11 cellular contexts compared by ENCODE assay signal in the genomic region with DNA sequence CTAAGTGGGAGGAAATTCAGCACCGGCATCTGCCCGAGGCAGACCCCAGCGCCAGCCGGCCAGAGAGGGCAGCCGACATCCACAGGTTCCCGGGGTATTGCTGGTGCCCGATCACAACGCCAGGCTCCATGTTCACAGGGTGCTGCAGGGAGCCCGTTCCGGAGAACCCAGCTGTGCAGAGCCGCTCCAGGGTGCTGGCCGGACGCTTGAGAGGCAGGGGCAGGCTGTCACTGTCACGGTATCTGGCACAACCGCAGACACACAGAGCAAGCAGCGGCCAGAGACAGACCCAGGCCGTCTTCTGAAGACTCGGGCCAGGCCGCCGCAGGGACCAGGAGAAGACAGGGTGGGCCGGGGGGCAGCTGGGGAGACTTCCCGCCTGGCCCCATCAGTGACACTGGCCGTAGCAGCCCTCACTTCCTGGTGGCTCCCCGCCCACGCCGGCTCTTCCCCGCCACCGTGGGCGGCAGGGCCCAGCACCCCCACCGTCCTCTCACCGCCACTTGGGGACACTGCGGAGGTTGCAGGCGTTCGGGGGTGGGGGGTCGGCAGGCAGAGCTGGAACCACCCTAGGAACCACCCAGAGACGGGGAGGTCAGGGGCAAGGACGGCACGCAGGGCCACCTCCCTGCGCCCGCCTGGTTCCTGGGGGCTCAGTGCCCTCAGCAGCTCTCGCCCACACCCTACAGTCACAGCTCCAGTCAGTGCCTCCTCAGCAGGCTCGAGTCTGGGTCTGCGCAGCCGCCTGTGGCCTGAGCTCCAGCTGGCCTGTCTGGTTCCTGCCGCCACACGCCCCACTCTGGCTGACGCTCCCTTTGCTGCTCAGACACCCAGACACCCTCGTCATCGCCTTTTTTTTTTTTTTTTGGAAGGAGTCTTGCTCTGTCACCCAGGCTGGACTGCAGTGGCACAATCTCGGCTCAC. TPM values are rescaled to one million over a fixed set of nuclear protein-coding genes. Genes with fewer than 3 reads are reported as not detected.
DNase-seq lines count a peak whose midpoint lies in the region; ATAC-seq and TF ChIP-seq lines count a peak whose summit lies in the region.
"Had no signal": no experiment of that assay in that cellular context is flagged by ENCODE, and none has a peak within 500 bp of the region (broad histone marks: within the 10 kb centered on the region; RNA-seq: fewer than 3 reads in every experiment).

No MANE protein-coding gene starts in this region.

- no peak overlapping the region for H2AFZ ChIP-seq in GM23248

- ATAC-seq in psoas muscle: peak; percentile 18 to 54 (median 30)

- in situ Hi-C loops in GM23248 (cut with MboI): no loop called here

- H3K4me3 ChIP-seq in GM23248: peak overlapping the region; percentile 66
- H3K4me3 ChIP-seq in esophagus (ENCODE audit: low read depth in 1 of 2, low read length in 2 of 2): peak overlapping the region; percentile 24 to 28
- peak overlapping the region; percentile 41 for H3K4me3 ChIP-seq in psoas muscle
- no peak overlapping the region for H3K4me3 ChIP-seq in ascending aorta

- DNase-seq in GM23248 (peak; percentile 98), psoas muscle (peak; percentile 69 to 77), DMS153 treated with DMSO at 0.1 percent for 48 hours (lab: John Stamatoyannopoulos, UW; ENCODE audit: unreplicated experiment) (no peak), retina (no peak), RKO (ENCODE audit: low spot score) (no peak), ascending aorta (ENCODE audit: low spot score in 2 of 2) (no peak)
- DNase-seq in activated CD4-positive, alpha-beta T cell treated with anti-CD3 and anti-CD28 coated beads, Interleukin-2, amount 50 U/mL, for 1 hour: peak; percentile 63
- DNase-seq: stimulated activated CD4-positive, alpha-beta T cell treated with anti-CD3 and anti-CD28 coated beads, Interleukin-2, amount 100 ng/mL, for 48 hours had no signal

- H3K4me1 ChIP-seq in GM23248 (ENCODE audit: insufficient read depth) (peaks cover 25% of the 10 kb centered on the region), esophagus (ENCODE audit: control insufficient read depth in 2 of 2, insufficient read depth in 2 of 2, low read length in 1 of 2) (peaks cover 25 to 49% of the 10 kb centered on the region in 2 donors), psoas muscle (peaks cover 56% of the 10 kb centered on the region), ascending aorta (peaks cover 16 to 29% of the 10 kb centered on the region in 2 donors)

- H3K9me3 ChIP-seq in GM23248 (ENCODE audit: low read depth): no peaks in the 10 kb centered on the region
- no peaks in the 10 kb centered on the region for H3K9me3 ChIP-seq in esophagus (ENCODE audit: control insufficient read depth in 2 of 2, insufficient read depth in 1 of 2, low read depth in 1 of 2, low read length in 1 of 2)
- H3K9me3 ChIP-seq in psoas muscle: no peaks in the 10 kb centered on the region
- no peaks in the 10 kb centered on the region for H3K9me3 ChIP-seq in ascending aorta

- intact Hi-C loops in psoas muscle (cut with DNase I) (no loop called here), ascending aorta (cut with DNase I) (no loop called here)

- TF ChIP-seq CTCF in psoas muscle (IDR thresholded peaks at IDR 0.05) (no peak), ascending aorta (IDR thresholded peaks at IDR 0.05) (no peak)

- peak overlapping the region; percentile 91 for H3K27ac ChIP-seq in GM23248
- H3K27ac ChIP-seq in esophagus (ENCODE audit: low read depth in 2 of 2, low read length in 1 of 2): peak overlapping the region; percentile 85 to 97
- peak overlapping the region; percentile 91 for H3K27ac ChIP-seq in psoas muscle
- H3K27ac ChIP-seq in ascending aorta: peak overlapping the region in 1 of 2 donors; percentile 12

- no peaks in the 10 kb centered on the region for H3K9me2 ChIP-seq in GM23248 (ENCODE audit: insufficient read depth)

- H3K27me3 ChIP-seq in GM23248 (replicated peaks; ENCODE audit: insufficient read depth) (no peaks in the 10 kb centered on the region), esophagus (ENCODE audit: control insufficient read depth in 1 of 2, insufficient read depth in 2 of 2, low read length in 2 of 2) (no peaks in the 10 kb centered on the region), psoas muscle (ENCODE audit: insufficient read depth in 3 of 3, low read length in 2 of 3) (no peaks in the 10 kb centered on the region), ascending aorta (no peaks in the 10 kb centered on the region)

- no peaks in the 10 kb centered on the region for H4K20me1 ChIP-seq in GM23248 (ENCODE audit: insufficient read depth)

- H3K36me3 ChIP-seq in GM23248 (ENCODE audit: low read depth) (no peaks in the 10 kb centered on the region), esophagus (ENCODE audit: control insufficient read depth in 2 of 2, insufficient read depth in 2 of 2, low read length in 1 of 2) (peaks cover 0 to 11% of the 10 kb centered on the region in 2 donors), psoas muscle (ENCODE audit: insufficient read depth in 1 of 2, low read depth in 1 of 2) (no peaks in the 10 kb centered on the region), ascending aorta (peaks cover 1 to 6% of the 10 kb centered on the region in 2 donors)

- H3K79me2 ChIP-seq in GM23248 (ENCODE audit: insufficient read depth): peaks cover 86% of the 10 kb centered on the region

- WGBS in GM23248 (ENCODE audit: low coverage in 1 of 2, low lambda C conversion rate in 2 of 2, missing lambda C conversion rate in 2 of 2), 2 experiments: 5 to 13% methylated on average over 38 to 45 of the region's 50 CpGs
- 50 to 53% methylated on average over 49 to 50 of the region's 50 CpGs for WGBS in esophagus, 2 donors
- 58 to 71% (median 63%) methylated on average over 45 to 50 of the region's 50 CpGs for WGBS in psoas muscle, 3 donors

- peak overlapping the region; percentile 96 for H3K9ac ChIP-seq in GM23248

- H3F3A ChIP-seq in GM23248 (ENCODE audit: insufficient read depth): peaks cover 10% of the 10 kb centered on the region; the same call in 1 of the 2 replicates

- H3K4me2 ChIP-seq in GM23248 (ENCODE audit: unreplicated experiment): peak overlapping the region; percentile 71

RNA-seq across cellular contexts. Expression of a gene that starts 3.8 kb away (rescaled TPM):
- 71.3 and 72.4 TPM in 2 replicates for total RNA-seq in GM23248 (2014; rRNA removed; shearing (Covaris generic))
- polyA plus RNA-seq in GM23248 (2016; fragmentation: Nextera tagmentation; extraction: Ambion mirVana): 52.7 and 58.5 TPM in 2 replicates
- polyA plus RNA-seq in esophagus: 10 to 100 TPM; 38.4 to 61.5 TPM
- total RNA-seq in psoas muscle: 10 to 100 TPM; 25.2 to 62.9 (median 50.4) TPM
- 10 to 100 TPM; 48.8 to 72.1 (median 63.3) TPM for polyA plus RNA-seq in psoas muscle
- total RNA-seq in ascending aorta: 39.0 TPM

RNA-seq across cellular contexts. Expression of a gene that starts 17.0 kb away (rescaled TPM):
- total RNA-seq in GM23248 (2014; rRNA removed; shearing (Covaris generic)): 97.3 and 100 TPM in 2 replicates
- polyA plus RNA-seq in GM23248 (2016; fragmentation: Nextera tagmentation; extraction: Ambion mirVana) (39.2 and 41.4 TPM in 2 replicates), esophagus (1 to 10 TPM; 5.9 to 7.8 TPM), psoas muscle (10 to 100 TPM in 1 of 3 donors, 1 to 10 TPM in 2; 4.3 to 30.3 (median 6.1) TPM)
- total RNA-seq in psoas muscle (10 to 100 TPM in 2 of 4 donors, 1 to 10 TPM in 2; 5.4 to 11.5 (median 8.5) TPM), ascending aorta (541 TPM)

RNA-seq across cellular contexts. Expression of a gene that starts 19.5 kb away (rescaled TPM):
- total RNA-seq in GM23248 (2014; rRNA removed; shearing (Covaris generic)): 0.13 and 1.2 TPM in 2 replicates
- not detected in 2 replicates for polyA plus RNA-seq in GM23248 (2016; fragmentation: Nextera tagmentation; extraction: Ambion mirVana)
- polyA plus RNA-seq in esophagus: under 1 TPM; 0.53 to 0.86 TPM
- total RNA-seq in psoas muscle: under 1 TPM in 2 of 4 donors, not detected in 2; 0.15 to 0.26 TPM
- polyA plus RNA-seq in psoas muscle: under 1 TPM; 0.14 to 0.42 (median 0.16) TPM
- not detected for total RNA-seq in ascending aorta
- total RNA-seq: T-helper 1 cell treated with Interleukin-12 subunit alpha and Interleukin-12 subunit beta and Interleukin-4 antibody, amounts not matched to agents 30 ng/mL and 1 ng/mL, for 36 hours had no signal

RNA-seq across cellular contexts. Expression of a gene that starts 25.8 kb away (rescaled TPM):
- 36.2 and 48.8 TPM in 2 replicates for total RNA-seq in GM23248 (2014; rRNA removed; shearing (Covaris generic))
- polyA plus RNA-seq in GM23248 (2016; fragmentation: Nextera tagmentation; extraction: Ambion mirVana) (21.8 and 23.6 TPM in 2 replicates), esophagus (10 to 100 TPM; 35.6 to 56.1 TPM), psoas muscle (10 to 100 TPM; 61.7 to 79.6 (median 66.5) TPM)
- total RNA-seq in psoas muscle (10 to 100 TPM; 66.1 to 99.8 (median 81.4) TPM), ascending aorta (26.8 TPM)

RNA-seq across cellular contexts. Expression of a gene that starts 36.1 kb away (rescaled TPM):
- not detected in 2 replicates for total RNA-seq in GM23248 (2014; rRNA removed; shearing (Covaris generic))
- polyA plus RNA-seq in GM23248 (2016; fragmentation: Nextera tagmentation; extraction: Ambion mirVana) (not detected in 2 replicates), esophagus (not detected), psoas muscle (under 1 TPM in 1 of 3 donors, not detected in 2; 0.05 TPM)
- total RNA-seq in psoas muscle (under 1 TPM in 1 of 4 donors, not detected in 3; 0.25 TPM), ascending aorta (not detected)
- total RNA-seq: glomerular endothelial cell; T-helper 1 cell treated with Interleukin-12 subunit alpha and Interleukin-12 subunit beta and Interleukin-4 antibody, amounts not matched to agents 30 ng/mL and 1 ng/mL, for 36 hours had no signal

Comparison
In these comparisons a context has a peak if more than half of its experiments do, and no peak if none do; other contexts are left out.
1. DNase-seq: peak in GM23248 (single experiment), activated CD4-positive, alpha-beta T cell treated with anti-CD3 and anti-CD28 coated beads, Interleukin-2, amount 50 U/mL, for 1 hour (single experiment) and psoas muscle (2 of 2); none in DMS153 treated with DMSO at 0.1 percent for 48 hours (single experiment), retina (single experiment), RKO (single experiment) and ascending aorta (0 of 2).
2. H3K4me3 ChIP-seq: peak in GM23248 (single experiment), esophagus (2 of 2) and psoas muscle (single experiment); none in ascending aorta (0 of 2).